ENCODE assay signal across 8 cellular contexts in genomic region chr12:15899282-15899870, GRCh38. TPM values are rescaled to one million over a fixed set of nuclear protein-coding genes. Genes with fewer than 3 reads are reported as not detected.
DNase-seq lines count a peak whose midpoint lies in the region; ATAC-seq, FAIRE-seq and TF ChIP-seq lines count a peak whose summit lies in the region.

No MANE protein-coding gene starts in this region.

- TF ChIP-seq EP300 in tibial nerve (IDR thresholded peaks at IDR 0.05): no peak

- no peaks in the 10 kb centered on the region for H3K9me3 ChIP-seq in left ventricle myocardium inferior (replicated peaks)
- H3K9me3 ChIP-seq in tibial nerve: no peaks in the 10 kb centered on the region

- intact Hi-C loops in left ventricle myocardium inferior (cut with micrococcal nuclease) (no loop called here), Right ventricle myocardium superior (cut with DNase I) (no loop called here)

- ATAC-seq in Right ventricle myocardium superior (ENCODE audit: poor library complexity) (no peak), HG03097 (IDR thresholded peaks at IDR 0.05; ENCODE audit: low FRiP score, unreplicated experiment) (peak; percentile 49)

- H3K4me3 ChIP-seq in left ventricle myocardium inferior (no peak overlapping the region), tibial nerve (no peak overlapping the region)

- no peak for TF ChIP-seq POLR2A in tibial nerve (IDR thresholded peaks at IDR 0.05)

- no peaks in the 10 kb centered on the region for H3K27me3 ChIP-seq in left ventricle myocardium inferior (ENCODE audit: low read depth)
- no peaks in the 10 kb centered on the region for H3K27me3 ChIP-seq in tibial nerve

- H3K4me1 ChIP-seq in left ventricle myocardium inferior (no peaks in the 10 kb centered on the region), tibial nerve (peaks cover 0 to 14% (median 0%) of the 10 kb centered on the region in 4 donors)

- peaks cover 87% of the 10 kb centered on the region for H3K36me3 ChIP-seq in left ventricle myocardium inferior
- peaks cover 0 to 74% (median 0%) of the 10 kb centered on the region in 3 donors for H3K36me3 ChIP-seq in tibial nerve

- H3K27ac ChIP-seq in left ventricle myocardium inferior (replicated peaks) (no peak overlapping the region), tibial nerve (no peak overlapping the region)

- TF ChIP-seq CTCF in left ventricle myocardium inferior (IDR thresholded peaks at IDR 0.05; ENCODE audit: borderline replicate concordance) (peak; percentile 77), tibial nerve (IDR thresholded peaks at IDR 0.05) (peak; percentile 45 to 68 (median 60))

- DNase-seq in left ventricle myocardium inferior (no peak), Right ventricle myocardium superior (no peak), SK-N-DZ (ENCODE audit: low spot score) (peak; percentile 39), frontal cortex (ENCODE audit: low spot score in 2 of 2) (no peak), tibial nerve (ENCODE audit: low spot score in 2 of 2) (no peak), AG20443 (ENCODE audit: low spot score) (no peak)
- DNase-seq in activated CD4-positive, CD25-positive, alpha-beta regulatory T cell (lab: John Stamatoyannopoulos, UW): no peak

- peak; percentile 31 for FAIRE-seq in frontal cortex (lab: Jason Lieb, UNC)

RNA-seq across cellular contexts. Expression of gene DERA, which starts 11.8 kb away (rescaled TPM):
- total RNA-seq in left ventricle myocardium inferior: 20.2 TPM
- 15.9 TPM for total RNA-seq in Right ventricle myocardium superior
- 170 and 182 TPM in 2 replicates for polyA plus RNA-seq in SK-N-DZ (2014; cell fraction: cytosol; rRNA removed)
- 112 and 132 TPM in 2 replicates for polyA plus RNA-seq in SK-N-DZ (2014; cell fraction: nucleus; rRNA removed)
- total RNA-seq in frontal cortex: 22.4 TPM
- total RNA-seq in tibial nerve: 10 to 100 TPM; 30.9 to 40.6 (median 34.9) TPM

RNA-seq across cellular contexts. Expression of gene STRAP, which starts 17.2 kb away (rescaled TPM):
- total RNA-seq in left ventricle myocardium inferior: 130 TPM
- 123 TPM for total RNA-seq in Right ventricle myocardium superior
- 275 and 285 TPM in 2 replicates for polyA plus RNA-seq in SK-N-DZ (2014; cell fraction: cytosol; rRNA removed)
- 106 and 131 TPM in 2 replicates for polyA plus RNA-seq in SK-N-DZ (2014; cell fraction: nucleus; rRNA removed)
- total RNA-seq in frontal cortex: 74.2 TPM
- 10 to 100 TPM; 36.1 to 62.7 (median 45.1) TPM for total RNA-seq in tibial nerve
